In genomic region chr9:129130271-129130670, GRCh38 we compare ENCODE assay signal across 9 cellular contexts. TPM values are rescaled to one million over a fixed set of nuclear protein-coding genes. Genes with fewer than 3 reads are reported as not detected.
DNase-seq lines count a peak whose midpoint lies in the region; ATAC-seq, FAIRE-seq and TF ChIP-seq lines count a peak whose summit lies in the region.
"Not testable (repeated sequence)": the region's sequence is repeated elsewhere in the genome, so short reads cannot be mapped to it uniquely, and the experiment has no call there.
"Had no signal": no experiment of that assay in that cellular context is flagged by ENCODE, and none has a peak within 500 bp of the region (broad histone marks: within the 10 kb centered on the region; RNA-seq: fewer than 3 reads in every experiment).

No MANE protein-coding gene starts in this region.

- peak overlapping the region; percentile 16 for H2AK5ac ChIP-seq in mesenchymal stem cell (ENCODE audit: low read length, severe bottlenecking)

- POLR2A ChIA-PET in HEK293 (lab: Yijun Ruan, JAX): interaction anchor here (0.6 to 2.0 kb wide), 4 partner anchors 10 to 441 kb away, joined by 3 to 13 read pairs (median 7); partner anchors contain the start of gene IER5L
- POLR2A ChIA-PET in RWPE1 (lab: Yijun Ruan, JAX; ENCODE audit: low non-redundant PET): interaction anchor here (0.7 kb wide), 1 partner anchor 41 kb away, joined by 8 read pairs; no protein-coding TSS in a partner anchor

- ATAC-seq in Right ventricle myocardium inferior: not testable (repeated sequence)

- not testable (repeated sequence) for H2BK5ac ChIP-seq in mesenchymal stem cell (ENCODE audit: low read depth, low read length, poor library complexity, severe bottlenecking)

- TF ChIP-seq POLR2A in thyroid gland (IDR thresholded peaks at IDR 0.05): not testable (repeated sequence)

- TF ChIP-seq CTCF in HEK293 (tag by site-specific recombination; IDR thresholded peaks at IDR 0.05); RWPE1 (conservative IDR thresholded peaks at IDR 0.05; ENCODE audit: low read depth); astrocyte (IDR thresholded peaks at IDR 0.05; ENCODE audit: insufficient read depth, low read depth, low read length); kidney (IDR thresholded peaks at IDR 0.05; ENCODE audit: borderline replicate concordance, extremely low read depth, insufficient read depth); thyroid gland (IDR thresholded peaks at IDR 0.05): not testable (repeated sequence)

- H3K4me3 Mint-ChIP-seq in astrocyte (ENCODE audit: unreplicated experiment): not testable (repeated sequence)

- H2BK120ac ChIP-seq in mesenchymal stem cell (ENCODE audit: low read depth, low read length): not testable (repeated sequence)

- not testable (repeated sequence) for H3K9me3 ChIP-seq in HEK293 (ENCODE audit: control insufficient read depth, insufficient read depth, low read depth, low read length); astrocyte (ENCODE audit: insufficient read depth, low read depth, low read length); kidney (ENCODE audit: control insufficient read depth in 1 of 2, low read length in 2 of 2); mesenchymal stem cell (ENCODE audit: control insufficient read depth, low read length); thyroid gland

- not testable (repeated sequence) for H3K4me1 ChIP-seq in HEK293 (ENCODE audit: control insufficient read depth, insufficient read depth, low read length); kidney (ENCODE audit: control insufficient read depth in 1 of 2, insufficient read depth in 1 of 2, low read depth in 1 of 2, low read length in 2 of 2)
- H3K4me1 ChIP-seq in astrocyte (ENCODE audit: insufficient read depth, low read length): peaks cover 11% of the 10 kb centered on the region
- H3K4me1 ChIP-seq in mesenchymal stem cell (ENCODE audit: control insufficient read depth, insufficient read depth, low read depth, low read length): peaks cover 12% of the 10 kb centered on the region
- H3K4me1 ChIP-seq in thyroid gland: peaks cover 0 to 14% of the 10 kb centered on the region in 2 donors

- not testable (repeated sequence) for H3K14ac ChIP-seq in mesenchymal stem cell (ENCODE audit: low read length in 2 of 2)

- H3K36me3 Mint-ChIP-seq in astrocyte (ENCODE audit: low read depth, unreplicated experiment): peaks cover 13% of the 10 kb centered on the region

- H3K23ac ChIP-seq in mesenchymal stem cell (ENCODE audit: low read length in 2 of 2): not testable (repeated sequence)

- intact Hi-C loops in Right ventricle myocardium inferior (cut with DNase I) (loop anchor here (2.0 to 5.0 kb wide), 2 partner anchors 481 to 652 kb away; no protein-coding TSS in a partner anchor), thyroid gland (cut with DNase I) (loop anchor here (5.0 kb wide), 1 partner anchor 657 kb away; no protein-coding TSS in a partner anchor)
- intact Hi-C loops in kidney (cut with DNase I): not testable (repeated sequence)

- 94% methylated on average over 7 of the region's 7 CpGs for WGBS in mesenchymal stem cell
- 38 to 59% methylated on average over 7 of the region's 7 CpGs for WGBS in thyroid gland, 2 donors

- CTCF ChIA-PET in HEK293 (lab: Yijun Ruan, JAX): interaction anchor here (0.6 to 23.6 kb wide), 23 partner anchors 9 to 1532 kb away, joined by 3 to 507 read pairs (median 4); partner anchors contain the start of genes C9orf50, NTMT1 and PTPA
- CTCF ChIA-PET in RWPE1 (lab: Yijun Ruan, JAX): interaction anchor here (0.7 to 6.3 kb wide), 9 partner anchors 9 to 979 kb away, joined by 3 to 31 read pairs (median 4); partner anchors contain the start of gene PTPA

- not testable (repeated sequence) for H4K8ac ChIP-seq in mesenchymal stem cell (ENCODE audit: low read length)

- not testable (repeated sequence) for H3K4ac ChIP-seq in mesenchymal stem cell (ENCODE audit: low read depth in 1 of 2, low read length in 2 of 2)

- not testable (repeated sequence) for H3K9me3 Mint-ChIP-seq in astrocyte (ENCODE audit: unreplicated experiment)

- not testable (repeated sequence) for DNase-seq in RWPE1 (ENCODE audit: low spot score); astrocyte (ENCODE audit: low read depth); mesenchymal stem cell
- DNase-seq in Right ventricle myocardium inferior (ENCODE audit: missing footprints) (peak; percentile 61), kidney (peak; percentile 40), thyroid gland (peak; percentile 61 to 70)

- peak overlapping the region; percentile 50 for H3K27ac Mint-ChIP-seq in astrocyte (ENCODE audit: unreplicated experiment)

- peaks cover 12% of the 10 kb centered on the region for H4K20me1 ChIP-seq in astrocyte (ENCODE audit: insufficient read depth, low read length)

- H3K9ac ChIP-seq in astrocyte (ENCODE audit: low read length); kidney (ENCODE audit: low read length in 2 of 2); mesenchymal stem cell (ENCODE audit: low read length): not testable (repeated sequence)

- not testable (repeated sequence) for H3K27me3 Mint-ChIP-seq in astrocyte (ENCODE audit: low read depth, unreplicated experiment)

- not testable (repeated sequence) for FAIRE-seq in astrocyte (lab: Jason Lieb, UNC); kidney (lab: Jason Lieb, UNC)

- H3K36me3 ChIP-seq in HEK293 (ENCODE audit: control insufficient read depth in 2 of 2, insufficient read depth in 1 of 2, low read length in 2 of 2) (peaks cover 0 to 76% of the 10 kb centered on the region in 2 experiments), kidney (ENCODE audit: control insufficient read depth in 1 of 2, insufficient read depth in 2 of 2, low read length in 2 of 2) (peaks cover 19 to 35% of the 10 kb centered on the region in 2 donors), mesenchymal stem cell (ENCODE audit: control insufficient read depth in 1 of 2, insufficient read depth in 2 of 2, low read depth in 1 of 2, low read length in 2 of 2) (peaks cover 38 to 67% of the 10 kb centered on the region in 2 experiments)
- H3K36me3 ChIP-seq in astrocyte (ENCODE audit: insufficient read depth, low read length); thyroid gland: not testable (repeated sequence)

- not testable (repeated sequence) for H3K4me1 Mint-ChIP-seq in astrocyte (ENCODE audit: low read depth, unreplicated experiment)

- H3K4me3 ChIP-seq in HEK293 (ENCODE audit: low read depth, low read length); astrocyte (ENCODE audit: insufficient read depth, low read depth, low read length); kidney (ENCODE audit: low read length in 2 of 2); mesenchymal stem cell (ENCODE audit: insufficient read depth in 1 of 2, low read depth in 1 of 2, low read length in 2 of 2); thyroid gland (replicated peaks in 1 of 3): not testable (repeated sequence)

- H4K91ac ChIP-seq in mesenchymal stem cell (ENCODE audit: low read length): not testable (repeated sequence)

- H3K4me2 ChIP-seq in astrocyte (ENCODE audit: low read length); mesenchymal stem cell (ENCODE audit: low read length, poor library complexity, severe bottlenecking): not testable (repeated sequence)

- H3K18ac ChIP-seq in mesenchymal stem cell (ENCODE audit: low read depth in 1 of 2, low read length in 2 of 2): not testable (repeated sequence)

- not testable (repeated sequence) for H3K27ac ChIP-seq in HEK293 (ENCODE audit: extremely low read depth, low read depth, low read length); astrocyte (ENCODE audit: low read depth, low read length); kidney (ENCODE audit: low read depth in 2 of 2, low read length in 2 of 2); mesenchymal stem cell (ENCODE audit: low read length, poor library complexity, severe bottlenecking)
- peak overlapping the region; percentile 12; the same call in 1 of the 2 replicates for H3K27ac ChIP-seq in RWPE1
- H3K27ac ChIP-seq in thyroid gland: peak overlapping the region in 1 of 3 donors; percentile 8

- not testable (repeated sequence) for H2AFZ ChIP-seq in astrocyte (ENCODE audit: low read depth, low read length); mesenchymal stem cell (ENCODE audit: low read depth, low read length)

- not testable (repeated sequence) for H2BK15ac ChIP-seq in mesenchymal stem cell (ENCODE audit: low read depth, poor library complexity, severe bottlenecking)

- H2BK12ac ChIP-seq in mesenchymal stem cell (ENCODE audit: low read length in 2 of 2): not testable (repeated sequence)

- not testable (repeated sequence) for H3K27me3 ChIP-seq in astrocyte (ENCODE audit: insufficient read depth, low read length); mesenchymal stem cell (ENCODE audit: control insufficient read depth in 1 of 2, insufficient read depth in 1 of 2, low read length in 2 of 2); thyroid gland

- not testable (repeated sequence) for H3K79me2 ChIP-seq in astrocyte (ENCODE audit: insufficient read depth, low read length)

- H3K79me1 ChIP-seq in mesenchymal stem cell (replicated peaks; ENCODE audit: low read length, poor library complexity, severe bottlenecking): peaks cover 25% of the 10 kb centered on the region

RNA-seq across cellular contexts. Expression of gene PTPA, which starts 19.1 kb away (rescaled TPM):
- total RNA-seq in astrocyte: 122 and 134 TPM in 2 replicates
- 194 TPM for total RNA-seq in Right ventricle myocardium inferior
- total RNA-seq in kidney: 164 TPM
- polyA plus RNA-seq in kidney (ENCODE audit: insufficient read depth, low read depth, low replicate concordance): 161 TPM
- polyA plus RNA-seq in mesenchymal stem cell (2013, experiment 1 of 2): 106 TPM
- 99.4 TPM for polyA plus RNA-seq in mesenchymal stem cell (2013, experiment 2 of 2)
- 100 to 1,000 TPM in 2 of 4 donors, 10 to 100 TPM in 2; 45.0 to 117 (median 89.5) TPM for total RNA-seq in thyroid gland

RNA-seq across cellular contexts. Expression of gene CRAT, which starts 19.7 kb away (rescaled TPM):
- total RNA-seq in astrocyte (21.2 and 25.3 TPM in 2 replicates), Right ventricle myocardium inferior (85.5 TPM), kidney (32.3 TPM), thyroid gland (10 to 100 TPM; 44.0 to 59.0 (median 54.1) TPM)
- polyA plus RNA-seq in kidney (ENCODE audit: insufficient read depth, low read depth, low replicate concordance): 76.8 TPM
- polyA plus RNA-seq in mesenchymal stem cell (2013, experiment 1 of 2): 22.6 TPM
- 22.5 TPM for polyA plus RNA-seq in mesenchymal stem cell (2013, experiment 2 of 2)

RNA-seq across cellular contexts. Expression of gene IER5L, which starts 47.8 kb away (rescaled TPM):
- total RNA-seq in astrocyte (47.0 and 55.0 TPM in 2 replicates), Right ventricle myocardium inferior (4.6 TPM), kidney (46.9 TPM), thyroid gland (10 to 100 TPM in 3 of 4 donors, 1 to 10 TPM in 1; 7.8 to 20.2 (median 12.6) TPM)
- polyA plus RNA-seq in kidney (ENCODE audit: insufficient read depth, low read depth, low replicate concordance): 18.0 TPM
- 26.8 TPM for polyA plus RNA-seq in mesenchymal stem cell (2013, experiment 1 of 2)
- 26.3 TPM for polyA plus RNA-seq in mesenchymal stem cell (2013, experiment 2 of 2)
- total RNA-seq: Daoy had no signal
- polyA plus RNA-seq: CD4-positive, CD25-positive, alpha-beta regulatory T cell had no signal

RNA-seq across cellular contexts. Expression of gene DOLPP1, which starts 49.4 kb away (rescaled TPM):
- 14.9 and 17.9 TPM in 2 replicates for total RNA-seq in astrocyte
- 6.8 TPM for total RNA-seq in Right ventricle myocardium inferior
- 9.1 TPM for total RNA-seq in kidney
- 12.1 TPM for polyA plus RNA-seq in kidney (ENCODE audit: insufficient read depth, low read depth, low replicate concordance)
- 14.0 TPM for polyA plus RNA-seq in mesenchymal stem cell (2013, experiment 1 of 2)
- 13.7 TPM for polyA plus RNA-seq in mesenchymal stem cell (2013, experiment 2 of 2)
- total RNA-seq in thyroid gland: 10 to 100 TPM in 1 of 4 donors, 1 to 10 TPM in 3; 6.0 to 10.9 (median 8.3) TPM
